Comparison of ENCODE assay signal across 7 cellular contexts in genomic region chrX:17798921-17799320, GRCh38.
"Had no signal": no experiment of that assay in that cellular context is flagged by ENCODE, and none has a peak within 500 bp of the region (broad histone marks: within the 10 kb centered on the region; RNA-seq: fewer than 3 reads in every experiment).

No MANE protein-coding gene starts in this region.

- H3K9ac ChIP-seq: GM23248 had no signal

- H2AFZ ChIP-seq: GM23248 had no signal

- H3K9me3 Mint-ChIP-seq: HFFc6, IgD-negative memory B cell had no signal

- H3K27ac Mint-ChIP-seq: HFFc6, IgD-negative memory B cell had no signal

- H3K4me1 Mint-ChIP-seq: IgD-negative memory B cell had no signal

- H3K36me3 ChIP-seq: HAP-1 had no signal

- H3K36me3 Mint-ChIP-seq: IgD-negative memory B cell had no signal

- H3K4me1 ChIP-seq: HAP-1 had no signal

- H3K4me3 Mint-ChIP-seq: HFFc6, IgD-negative memory B cell had no signal

- H3K9me3 ChIP-seq: HAP-1 had no signal

- DNase-seq: GM23248, GOT3, H7, HFFc6 had no signal

- H3K4me3 ChIP-seq: GM23248, HAP-1 had no signal

- H3K27ac ChIP-seq: GM23248, HL-60 had no signal
